Comparison of ENCODE assay signal across 20 cellular contexts in genomic region chr10:35889226-35889625, GRCh38.
DNase-seq lines count a peak whose midpoint lies in the region; ATAC-seq and TF ChIP-seq lines count a peak whose summit lies in the region.
"Had no signal": no experiment of that assay in that cellular context is flagged by ENCODE, and none has a peak within 500 bp of the region (broad histone marks: within the 10 kb centered on the region; RNA-seq: fewer than 3 reads in every experiment).

No MANE protein-coding gene starts in this region.

- ATAC-seq in IMR-90 (ENCODE audit: low read depth) (no peak), left lobe of liver (peak; percentile 60), GM21447 (IDR thresholded peaks at IDR 0.05; ENCODE audit: unreplicated experiment) (no peak)
- ATAC-seq: Right ventricle myocardium inferior had no signal

- H3K9ac ChIP-seq in IMR-90 (ENCODE audit: low read depth, low read length) = no peak overlapping the region
- H3K9ac ChIP-seq: GM23248 had no signal

- H3K4me1 Mint-ChIP-seq in endothelial cell (ENCODE audit: unreplicated experiment) (peaks cover 31% of the 10 kb centered on the region), nephron progenitor cell (peaks cover 64% of the 10 kb centered on the region)
- H3K4me1 Mint-ChIP-seq: CD4-positive, CD25-positive, alpha-beta regulatory T cell had no signal

- BruUV-seq in IMR-90 (replicated peaks; lab: Mats Ljungman, UMichigan) = no TSS peak

- peak overlapping the region; percentile 50; the same call in 2 of the 3 replicates for H2BK15ac ChIP-seq in IMR-90 (ENCODE audit: low read depth, low read length)

- in situ Hi-C loops in IMR-90 (cut with MboI; ENCODE audit: low sequenced_read_pairs) = no loop called here

- no peaks in the 10 kb centered on the region for H4K20me1 ChIP-seq in IMR-90 (ENCODE audit: insufficient read depth, low read length)

- peak overlapping the region; percentile 31; the same call in 1 of the 2 replicates for H4K5ac ChIP-seq in IMR-90 (ENCODE audit: low read depth, low read length)

- WGBS in IMR-90 (ENCODE audit: extremely low coverage in 2 of 2, insufficient read length in 1 of 2), 2 experiments = no CpG with 5 or more reads among the region's 2 CpGs

- peak overlapping the region; percentile 96 for H3K27ac Mint-ChIP-seq in endothelial cell (ENCODE audit: unreplicated experiment)
- peak overlapping the region; percentile 97 for H3K27ac Mint-ChIP-seq in nephron progenitor cell
- H3K27ac Mint-ChIP-seq: CD4-positive, CD25-positive, alpha-beta regulatory T cell had no signal

- H4K8ac ChIP-seq in IMR-90 (ENCODE audit: low read depth in 2 of 2, low read length in 2 of 2) = no peak overlapping the region

- H3K4ac ChIP-seq in IMR-90 (ENCODE audit: low read depth, low read length) = no peak overlapping the region

- H3K4me2 ChIP-seq in IMR-90 (ENCODE audit: low read depth, low read length) = no peak overlapping the region
- H3K4me2 ChIP-seq: PC-9 had no signal

- TF ChIP-seq CTCF in IMR-90 (conservative IDR thresholded peaks at IDR 0.05; ENCODE audit: low read depth, low read length) (no peak), endothelial cell (IDR thresholded peaks at IDR 0.05; ENCODE audit: unreplicated experiment) (no peak), nephron progenitor cell (IDR thresholded peaks at IDR 0.05) (no peak)

- no peaks in the 10 kb centered on the region for H3K27me3 Mint-ChIP-seq in endothelial cell (ENCODE audit: unreplicated experiment)
- H3K27me3 Mint-ChIP-seq in nephron progenitor cell (ENCODE audit: low read depth, poor library complexity) = no peaks in the 10 kb centered on the region
- H3K27me3 Mint-ChIP-seq: CD4-positive, CD25-positive, alpha-beta regulatory T cell had no signal

- no peaks in the 10 kb centered on the region for H3K36me3 ChIP-seq in IMR-90 (ENCODE audit: control insufficient read depth, insufficient read depth, low read length)
- H3K36me3 ChIP-seq: SJCRH30 had no signal

- no peak overlapping the region for H3K56ac ChIP-seq in IMR-90 (ENCODE audit: extremely low read depth, insufficient read depth, low read length)

- H3K4me1 ChIP-seq in IMR-90 (ENCODE audit: control insufficient read depth, insufficient read depth, low read length) = peaks cover 19% of the 10 kb centered on the region
- H3K4me1 ChIP-seq: SJCRH30 had no signal

- H3K36me3 Mint-ChIP-seq in endothelial cell (ENCODE audit: low read depth, unreplicated experiment) (peaks cover 4% of the 10 kb centered on the region), nephron progenitor cell (ENCODE audit: low read depth) (peaks cover 25% of the 10 kb centered on the region)
- H3K36me3 Mint-ChIP-seq: CD4-positive, CD25-positive, alpha-beta regulatory T cell had no signal

- DNase-seq in IMR-90 = no peak
- DNase-seq in endothelial cell (ENCODE audit: low spot score) = no peak
- DNase-seq in left lobe of liver (ENCODE audit: low spot score) = no peak
- DNase-seq in nephron progenitor cell = no peak
- DNase-seq in NCI-H748 treated with DMSO at 0.1 percent for 48 hours (lab: John Stamatoyannopoulos, UW) = no peak
- no peak for DNase-seq in mucosa of gallbladder (ENCODE audit: low spot score)
- no peak for DNase-seq in activated effector memory CD4-positive, alpha-beta T cell treated with anti-CD3 and anti-CD28 coated beads, Interleukin-2, amount 50 U/mL, for 16 hours
- DNase-seq: CD4-positive, CD25-positive, alpha-beta regulatory T cell; GM23248; H7; KG1; MM.1S; NCI-H2029; NCI-H446; NCI-H524 treated with DMSO at 0.1 percent for 48 hours; NK-92 treated with Interleukin-12 subunit alpha and Interleukin-12 subunit beta, amount 100 ng/mL, for 24 hours; PC-9 had no signal

- H3K27me3 ChIP-seq in IMR-90 (ENCODE audit: control insufficient read depth, insufficient read depth, low read length) = no peaks in the 10 kb centered on the region
- H3K27me3 ChIP-seq: SJCRH30 had no signal

- dilution Hi-C loops in IMR-90 (cut with HindIII; ENCODE audit: low sequenced_read_pairs, unreplicated experiment) = no loop called here

- TF ChIP-seq POLR2A in IMR-90 (IDR thresholded peaks at IDR 0.05; ENCODE audit: low read depth, low read length) = no peak

- peak overlapping the region; percentile 42; the same call in 1 of the 2 replicates for H3K18ac ChIP-seq in IMR-90 (ENCODE audit: low read depth, low read length)

- no peaks in the 10 kb centered on the region for H3K9me3 Mint-ChIP-seq in endothelial cell (ENCODE audit: unreplicated experiment)
- peaks cover 40% of the 10 kb centered on the region for H3K9me3 Mint-ChIP-seq in nephron progenitor cell

- intact Hi-C loops in IMR-90 (cut with micrococcal nuclease) = no loop called here

- no peak overlapping the region for H3K4me3 Mint-ChIP-seq in endothelial cell (ENCODE audit: unreplicated experiment)
- H3K4me3 Mint-ChIP-seq in nephron progenitor cell = no peak overlapping the region
- H3K4me3 Mint-ChIP-seq: CD4-positive, CD25-positive, alpha-beta regulatory T cell had no signal

- H3K4me3 ChIP-seq in IMR-90 (ENCODE audit: insufficient read depth, low read depth, low read length) = no peak overlapping the region
- H3K4me3 ChIP-seq: GM23248, PC-9, SJCRH30 had no signal

- no peak overlapping the region for H3K27ac ChIP-seq in IMR-90 (ENCODE audit: insufficient read depth, low read length)
- H3K27ac ChIP-seq: GM23248, PC-9 had no signal

- peak overlapping the region; percentile 60; the same call in 1 of the 2 replicates for H2BK120ac ChIP-seq in IMR-90 (ENCODE audit: low read depth, low read length)

- no peaks in the 10 kb centered on the region for H3K9me3 ChIP-seq in IMR-90 (ENCODE audit: control insufficient read depth, insufficient read depth, low read length)
- H3K9me3 ChIP-seq: SJCRH30 had no signal

- H2AK9ac ChIP-seq in IMR-90 (replicated peaks; ENCODE audit: low read depth, low read length, poor library complexity) = no peak overlapping the region

- H2AK5ac ChIP-seq in IMR-90 (ENCODE audit: low read depth, low read length) = peak overlapping the region; percentile 78

- CTCF ChIA-PET in IMR-90 (lab: Yijun Ruan, JAX) = no interaction called here

- TF ChIP-seq RAD21 in IMR-90 (IDR thresholded peaks at IDR 0.05; ENCODE audit: low read length) = no peak

- H3K9me1 ChIP-seq in IMR-90 (ENCODE audit: insufficient read depth, low read length) = peaks cover 6% of the 10 kb centered on the region; the same call in 1 of the 2 replicates

- no peak overlapping the region for H2AFZ ChIP-seq in IMR-90 (replicated peaks; ENCODE audit: low read length, poor library complexity)
- H2AFZ ChIP-seq: GM23248, PC-9 had no signal

- H2BK5ac ChIP-seq in IMR-90 (ENCODE audit: low read depth, low read length, poor library complexity, severe bottlenecking) = no peak overlapping the region

- 0 out of 2 replicates have a peak overlapping the region, but pooled peaks have one; percentile 14 for H3K23ac ChIP-seq in IMR-90 (ENCODE audit: low read depth, low read length)

- H3K14ac ChIP-seq in IMR-90 (replicated peaks; ENCODE audit: low read depth, low read length) = no peak overlapping the region

- no peaks in the 10 kb centered on the region for H3K79me1 ChIP-seq in IMR-90 (ENCODE audit: low read depth in 1 of 2, low read length in 2 of 2)

- H4K91ac ChIP-seq in IMR-90 (ENCODE audit: insufficient read depth, low read depth, low read length) = no peak overlapping the region; the same call in 1 of the 2 replicates

- POLR2A ChIA-PET in IMR-90 (lab: Charles Lee; ENCODE audit: unreplicated experiment) = no interaction called here

- 0 out of 2 replicates have a peak overlapping the region, but pooled peaks have one; percentile 59 for H2BK20ac ChIP-seq in IMR-90 (ENCODE audit: low read depth, low read length)

TF ChIP-seq in IMR-90, 13 proteins besides CTCF, POLR2A, EP300 and RAD21:
- TF ChIP-seq BHLHE40 (IDR thresholded peaks at IDR 0.05; ENCODE audit: low read depth, low read length) = no peak
- TF ChIP-seq FOS (IDR thresholded peaks at IDR 0.05; ENCODE audit: low read depth, low read length) = no peak
- no peak for TF ChIP-seq CEBPB (IDR thresholded peaks at IDR 0.05; ENCODE audit: low read depth, low read length)
- no peak for TF ChIP-seq CHD1 (IDR thresholded peaks at IDR 0.05; ENCODE audit: low read depth, low read length)
- no peak for TF ChIP-seq MAZ (IDR thresholded peaks at IDR 0.05; ENCODE audit: borderline replicate concordance, low read depth, low read length)
- TF ChIP-seq ELK1 (IDR thresholded peaks at IDR 0.05; ENCODE audit: borderline replicate concordance, low read depth, low read length) = no peak
- TF ChIP-seq USF2 (IDR thresholded peaks at IDR 0.05; ENCODE audit: low read depth, low read length) = no peak
- TF ChIP-seq MXI1 (IDR thresholded peaks at IDR 0.05; ENCODE audit: borderline replicate concordance, low read depth, low read length) = no peak
- TF ChIP-seq MAFK (IDR thresholded peaks at IDR 0.05; ENCODE audit: low read depth, low read length) = no peak
- no peak for TF ChIP-seq RFX5 (IDR thresholded peaks at IDR 0.05; ENCODE audit: low read depth, low read length)
- TF ChIP-seq NFE2L2 (IDR thresholded peaks at IDR 0.05; ENCODE audit: low read depth, low read length) = no peak
- no peak for TF ChIP-seq RCOR1 (IDR thresholded peaks at IDR 0.05; ENCODE audit: insufficient replicate concordance, low read length)
- no peak for TF ChIP-seq SMC3 (IDR thresholded peaks at IDR 0.05; ENCODE audit: low read depth, low read length)
